In genomic region chr10:79381804-79382221, GRCh38 we compare ENCODE assay signal across 9 cellular contexts. TPM values are rescaled to one million over a fixed set of nuclear protein-coding genes. Genes with fewer than 3 reads are reported as not detected.
DNase-seq lines count a peak whose midpoint lies in the region; ATAC-seq and TF ChIP-seq lines count a peak whose summit lies in the region.
"Had no signal": no experiment of that assay in that cellular context is flagged by ENCODE, and none has a peak within 500 bp of the region (broad histone marks: within the 10 kb centered on the region; RNA-seq: fewer than 3 reads in every experiment).

No MANE protein-coding gene starts in this region.

- TF ChIP-seq CTCF in left ventricle myocardium inferior (IDR thresholded peaks at IDR 0.05; ENCODE audit: borderline replicate concordance) (no peak), sigmoid colon (IDR thresholded peaks at IDR 0.05) (no peak)

- no peaks in the 10 kb centered on the region for H3K4me1 Mint-ChIP-seq in activated CD4-positive, alpha-beta memory T cell treated with anti-CD3 and anti-CD28 coated beads for 36 hours (ENCODE audit: low read depth)

- intact Hi-C loops in activated CD4-positive, alpha-beta memory T cell treated with anti-CD3 and anti-CD28 coated beads for 36 hours (cut with micrococcal nuclease) = no loop called here
- intact Hi-C loops in left ventricle myocardium inferior (cut with micrococcal nuclease) = no loop called here
- intact Hi-C loops in sigmoid colon (cut with DNase I) = loop anchor here (2.0 kb wide), 1 partner anchor 65 kb away; no protein-coding TSS in a partner anchor

- no peak for TF ChIP-seq POLR2A in sigmoid colon (IDR thresholded peaks at IDR 0.05)

- H3K27ac ChIP-seq in left ventricle myocardium inferior (replicated peaks) (peak overlapping the region; percentile 73), sigmoid colon (peak overlapping the region in 2 of 4 donors; percentile 90 to 91)

- ATAC-seq in GM18907 (IDR thresholded peaks at IDR 0.05; ENCODE audit: unreplicated experiment) (no peak), GM18867 (IDR thresholded peaks at IDR 0.05; ENCODE audit: unreplicated experiment) (no peak)

- H3K4me3 ChIP-seq in left ventricle myocardium inferior = no peak overlapping the region
- H3K4me3 ChIP-seq in sigmoid colon = peak overlapping the region in 1 of 4 donors; percentile 3

- POLR2A ChIA-PET in activated CD4-positive, alpha-beta memory T cell treated with anti-CD3 and anti-CD28 coated beads for 36 hours (lab: Charles Lee) = no interaction called here

- H3K4me1 ChIP-seq in left ventricle myocardium inferior = peaks cover 43% of the 10 kb centered on the region
- peaks cover 3 to 59% (median 53%) of the 10 kb centered on the region in 4 donors for H3K4me1 ChIP-seq in sigmoid colon

- no peaks in the 10 kb centered on the region for H3K27me3 Mint-ChIP-seq in activated CD4-positive, alpha-beta memory T cell treated with anti-CD3 and anti-CD28 coated beads for 36 hours

- H3K36me3 ChIP-seq in left ventricle myocardium inferior (peaks cover 17% of the 10 kb centered on the region), sigmoid colon (peaks cover 0 to 30% (median 13%) of the 10 kb centered on the region in 4 donors)

- DNase-seq in GM04504 (ENCODE audit: low read depth) (peak; percentile 86), left ventricle myocardium inferior (peak; percentile 64), sigmoid colon (peak; percentile 97), NCI-H524 (lab: John Stamatoyannopoulos, UW) (no peak), NCI-H1436 treated with DMSO at 0.1 percent for 48 hours (lab: John Stamatoyannopoulos, UW) (no peak)
- DNase-seq in activated CD4-positive, alpha-beta memory T cell treated with anti-CD3 and anti-CD28 coated beads for 36 hours = peak; percentile 4
- DNase-seq: activated CD4-positive, alpha-beta T cell treated with anti-CD3 and anti-CD28 coated beads, Interleukin-2, amount 50 U/mL, for 4 hours had no signal

- CTCF ChIA-PET in activated CD4-positive, alpha-beta memory T cell treated with anti-CD3 and anti-CD28 coated beads for 36 hours (lab: Charles Lee) = no interaction called here

- no peaks in the 10 kb centered on the region for H3K9me3 Mint-ChIP-seq in activated CD4-positive, alpha-beta memory T cell treated with anti-CD3 and anti-CD28 coated beads for 36 hours

- no peaks in the 10 kb centered on the region for H3K36me3 Mint-ChIP-seq in activated CD4-positive, alpha-beta memory T cell treated with anti-CD3 and anti-CD28 coated beads for 36 hours

- 65 to 68% methylated on average over 11 of the region's 11 CpGs for WGBS in sigmoid colon, 2 donors

- no peak overlapping the region for H3K27ac Mint-ChIP-seq in activated CD4-positive, alpha-beta memory T cell treated with anti-CD3 and anti-CD28 coated beads for 36 hours

- TF ChIP-seq EP300 in sigmoid colon (IDR thresholded peaks at IDR 0.05) = peak in 2 of 4 donors; percentile 32 to 58

- H3K27me3 ChIP-seq in left ventricle myocardium inferior (ENCODE audit: low read depth) (no peaks in the 10 kb centered on the region), sigmoid colon (no peaks in the 10 kb centered on the region)

- H3K9me3 ChIP-seq in left ventricle myocardium inferior (replicated peaks) (no peaks in the 10 kb centered on the region), sigmoid colon (no peaks in the 10 kb centered on the region)

- no peak overlapping the region for H3K4me3 Mint-ChIP-seq in activated CD4-positive, alpha-beta memory T cell treated with anti-CD3 and anti-CD28 coated beads for 36 hours

RNA-seq across cellular contexts. Expression of gene PPIF, which starts 34.5 kb away (rescaled TPM):
- total RNA-seq in activated CD4-positive, alpha-beta memory T cell treated with anti-CD3 and anti-CD28 coated beads for 36 hours = 10 to 100 TPM; 87.2 to 94.0 TPM
- total RNA-seq in left ventricle myocardium inferior = 150 TPM
- total RNA-seq in sigmoid colon = 10 to 100 TPM; 26.4 to 48.5 (median 32.5) TPM
- polyA plus RNA-seq in sigmoid colon = 10 to 100 TPM; 60.7 to 74.9 (median 71.9) TPM

Comparison
In these comparisons a context has a peak if more than half of its experiments do, and no peak if none do; other contexts are left out.
1. DNase-seq: peak in GM04504 (single experiment), activated CD4-positive, alpha-beta memory T cell treated with anti-CD3 and anti-CD28 coated beads for 36 hours (single experiment), left ventricle myocardium inferior (single experiment) and sigmoid colon (single experiment); none in NCI-H524 (0 of 2) and NCI-H1436 treated with DMSO at 0.1 percent for 48 hours (single experiment).